11 cellular contexts compared by ENCODE assay signal in the genomic region with DNA sequence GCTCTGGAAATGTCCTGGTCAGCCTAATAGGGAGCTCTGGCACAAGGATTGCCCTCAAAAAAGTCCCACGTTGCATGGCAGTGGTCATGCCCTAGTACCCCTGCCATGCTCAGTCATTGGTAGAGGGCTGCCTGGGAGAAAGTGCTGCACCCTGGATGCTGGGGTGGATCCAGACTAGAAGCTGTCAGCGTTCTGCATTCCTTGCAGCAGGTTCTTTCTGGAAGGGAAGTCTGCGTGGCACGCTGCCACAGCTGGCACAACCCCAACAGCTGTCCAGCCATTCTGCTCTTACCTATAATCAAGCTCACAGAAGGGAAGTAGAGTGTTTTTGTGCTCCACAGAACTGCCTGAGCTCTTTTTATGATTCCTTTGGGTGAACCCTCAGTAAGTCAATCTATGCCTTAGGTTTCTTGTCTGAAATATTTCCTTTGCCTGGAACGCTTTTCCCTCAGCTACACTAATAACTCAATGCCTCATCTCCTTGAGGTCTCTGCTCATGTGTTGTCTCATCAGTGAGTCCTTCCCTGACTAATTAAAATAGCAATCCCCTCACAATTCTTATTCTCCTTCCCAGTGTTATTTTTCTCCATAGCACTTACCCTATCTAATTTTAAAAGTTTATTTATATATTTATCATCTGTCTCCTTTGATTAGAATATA.
DNase-seq lines count a peak whose midpoint lies in the region; ATAC-seq, FAIRE-seq and TF ChIP-seq lines count a peak whose summit lies in the region.
"Had no signal": no experiment of that assay in that cellular context is flagged by ENCODE, and none has a peak within 500 bp of the region (broad histone marks: within the 10 kb centered on the region; RNA-seq: fewer than 3 reads in every experiment).

No MANE protein-coding gene starts in this region.

- H3K27me3 ChIP-seq in gastrocnemius medialis (no peaks in the 10 kb centered on the region), brain microvascular endothelial cell (replicated peaks) (no peaks in the 10 kb centered on the region)

- FAIRE-seq in HTR-8/SVneo (lab: Jason Lieb, UNC) = no peak
- no peak for FAIRE-seq in D721Med (lab: Jason Lieb, UNC)

- ATAC-seq in gastrocnemius medialis = peak; percentile 47 to 68
- ATAC-seq in HG03108 (IDR thresholded peaks at IDR 0.05; ENCODE audit: unreplicated experiment) = no peak

- in situ Hi-C loops in gastrocnemius medialis (cut with MboI; ENCODE audit: low sequenced_read_pairs in 4 of 4) (loop anchor here in 1 of 4 donors (25.0 kb wide), 1 partner anchor 166 kb away; no protein-coding TSS in a partner anchor), brain microvascular endothelial cell (cut with HindIII; ENCODE audit: low pct_ligation_motif_present, low sequenced_read_pairs) (no loop called here)

- no peak overlapping the region for H3K4me3 ChIP-seq in gastrocnemius medialis
- H3K4me3 ChIP-seq in brain microvascular endothelial cell (ENCODE audit: low read depth, low read length) = no peak overlapping the region

- TF ChIP-seq CTCF in gastrocnemius medialis (IDR thresholded peaks at IDR 0.05 in 4 of 5, conservative IDR thresholded peaks at IDR 0.05 in 1 of 5) (no peak), brain microvascular endothelial cell (IDR thresholded peaks at IDR 0.05; ENCODE audit: low read depth, low read length, missing control alignments) (no peak), D721Med (IDR thresholded peaks at IDR 0.05; ENCODE audit: insufficient read depth, missing control alignments) (no peak)

- no peak for TF ChIP-seq POLR2A in gastrocnemius medialis (IDR thresholded peaks at IDR 0.05)

- intact Hi-C loops in gastrocnemius medialis (cut with DNase I; ENCODE audit: low total_unique reads) = no loop called here

- no peaks in the 10 kb centered on the region for H3K9me3 ChIP-seq in gastrocnemius medialis

- H3K4me1 ChIP-seq in gastrocnemius medialis = peaks cover 19 to 27% of the 10 kb centered on the region in 2 donors

- H3K27ac ChIP-seq in gastrocnemius medialis = peak overlapping the region in 1 of 4 donors; percentile 29
- no peak overlapping the region for H3K27ac ChIP-seq in brain microvascular endothelial cell

- H3K36me3 ChIP-seq in gastrocnemius medialis (no peaks in the 10 kb centered on the region), brain microvascular endothelial cell (replicated peaks) (no peaks in the 10 kb centered on the region)

- peak; percentile 64 for DNase-seq in NCI-H1105 treated with DMSO at 0.1 percent for 48 hours (lab: John Stamatoyannopoulos, UW)
- peak; percentile 63 for DNase-seq in astrocyte of the hippocampus (ENCODE audit: low read depth, low spot score)
- peak; percentile 64 for DNase-seq in kidney glomerular epithelial cell (lab: John Stamatoyannopoulos, UW)
- DNase-seq in gastrocnemius medialis = peak; percentile 32 to 72
- DNase-seq in brain microvascular endothelial cell = no peak
- no peak for DNase-seq in HTR-8/SVneo (ENCODE audit: insufficient read length, low spot score)
- DNase-seq in D721Med (ENCODE audit: insufficient read length, low spot score) = no peak
- DNase-seq: activated CD4-positive, alpha-beta memory T cell treated with anti-CD3 and anti-CD28 coated beads, Interleukin-2, amount 10 ng/mL, durations not matched to agents 7 days and 5 days; activated naive CD4-positive, alpha-beta T cell treated with anti-CD3 and anti-CD28 coated beads for 36 hours; NCI-H1092 treated with DMSO at 0.1 percent for 48 hours had no signal

Comparison
In these comparisons a context has a peak if more than half of its experiments do, and no peak if none do; other contexts are left out.
1. DNase-seq: peak in NCI-H1105 treated with DMSO at 0.1 percent for 48 hours (single experiment), astrocyte of the hippocampus (single experiment), kidney glomerular epithelial cell (single experiment) and gastrocnemius medialis (2 of 2); none in brain microvascular endothelial cell (single experiment), HTR-8/SVneo (single experiment) and D721Med (single experiment).